19 cellular contexts compared by ENCODE assay signal in genomic region chr2:2107140-2107539, GRCh38.
DNase-seq lines count a peak whose midpoint lies in the region; ATAC-seq and TF ChIP-seq lines count a peak whose summit lies in the region.
"Had no signal": no experiment of that assay in that cellular context is flagged by ENCODE, and none has a peak within 500 bp of the region (broad histone marks: within the 10 kb centered on the region; RNA-seq: fewer than 3 reads in every experiment).

No MANE protein-coding gene starts in this region.

- TF ChIP-seq CTCF in heart right ventricle (IDR thresholded peaks at IDR 0.05) (no peak), H9 (conservative IDR thresholded peaks at IDR 0.05) (no peak)

- no peak overlapping the region for H4K8ac ChIP-seq in H9 (replicated peaks; ENCODE audit: insufficient read length, low read depth, low read length)

- peaks cover 2% of the 10 kb centered on the region; the same call in 1 of the 2 replicates for H3K27me3 Mint-ChIP-seq in H9 (ENCODE audit: low read depth)

- 33 to 37% methylated on average over 9 of the region's 9 CpGs for WGBS in heart right ventricle, 2 donors
- WGBS in H9 (ENCODE audit: extremely low coverage, insufficient read length, low lambda C conversion rate), result no CpG with 5 or more reads among the region's 9 CpGs

- H2BK120ac ChIP-seq in H9 (ENCODE audit: low read depth, low read length, poor library complexity, severe bottlenecking), result no peak overlapping the region

- no peak overlapping the region for H2AFZ ChIP-seq in H9 (ENCODE audit: low read length)

- no peak overlapping the region for H2BK12ac ChIP-seq in H9 (ENCODE audit: insufficient read length, low read depth, low read length)

- no peak overlapping the region; the same call in 1 of the 2 replicates for H3K14ac ChIP-seq in H9 (ENCODE audit: insufficient read depth, low read length)

- H3K36me3 ChIP-seq in BLaER1, result no peaks in the 10 kb centered on the region
- H3K36me3 ChIP-seq in heart right ventricle, result no peaks in the 10 kb centered on the region
- H3K36me3 ChIP-seq: tibial nerve had no signal

- no peaks in the 10 kb centered on the region for H3K23me2 ChIP-seq in H9 (ENCODE audit: insufficient read length, low read depth, low read length, poor library complexity, severe bottlenecking)

- H2BK15ac ChIP-seq in H9 (ENCODE audit: low read depth, low read length), result no peak overlapping the region

- H3K4me1 Mint-ChIP-seq in H9, result peaks cover 0 to 4% of the 10 kb centered on the region in 2 experiments; a peak in 1 of 4 replicates
- H3K4me1 Mint-ChIP-seq: activated naive CD8-positive, alpha-beta T cell treated with anti-CD3 and anti-CD28 coated beads for 36 hours had no signal

- peak; percentile 58 to 85 (median 79) for ATAC-seq in heart right ventricle
- ATAC-seq: body of pancreas; psoas muscle; stimulated activated naive CD8-positive, alpha-beta T cell treated with anti-CD3 and anti-CD28 coated beads, Interleukin-15, Interleukin-2, amounts not matched to agents 100 U/mL and 50 U/mL, for 24 hours had no signal

- no peak overlapping the region for H3K4ac ChIP-seq in H9 (ENCODE audit: low read depth, low read length)

- H3K56ac ChIP-seq in H9 (ENCODE audit: insufficient read length, low read depth, low read length), result no peak overlapping the region

- H3K4me1 ChIP-seq in BLaER1 (peaks cover 42% of the 10 kb centered on the region), heart right ventricle (peaks cover 0 to 30% (median 13%) of the 10 kb centered on the region in 9 donors), H9 (ENCODE audit: insufficient read depth, low read length) (no peaks in the 10 kb centered on the region)
- H3K4me1 ChIP-seq: body of pancreas, Caco-2, psoas muscle, tibial nerve had no signal

- H3K9me3 ChIP-seq in BLaER1 (no peaks in the 10 kb centered on the region), heart right ventricle (no peaks in the 10 kb centered on the region), H9 (ENCODE audit: control insufficient read depth, low read depth, low read length) (no peaks in the 10 kb centered on the region)
- H3K9me3 ChIP-seq: body of pancreas, Caco-2, psoas muscle, tibial nerve had no signal

- no peak overlapping the region for H3K9ac ChIP-seq in BLaER1
- no peak overlapping the region for H3K9ac ChIP-seq in H9 (ENCODE audit: extremely low read depth, insufficient read length, low read length)

- H3K18ac ChIP-seq in H9 (ENCODE audit: insufficient read length, low read depth, low read length), result no peak overlapping the region

- no peak overlapping the region for H3T11ph ChIP-seq in H9 (ENCODE audit: low read length)

- no peaks in the 10 kb centered on the region for H3K79me2 ChIP-seq in H9 (ENCODE audit: insufficient read depth, low read length)

- H4K20me1 ChIP-seq in BLaER1 (no peaks in the 10 kb centered on the region), H9 (ENCODE audit: control insufficient read depth, insufficient read depth, insufficient read length) (no peaks in the 10 kb centered on the region)

- no peak overlapping the region; a peak in 1 of 7 replicates for H3K27ac Mint-ChIP-seq in H9
- H3K27ac Mint-ChIP-seq: activated naive CD8-positive, alpha-beta T cell treated with anti-CD3 and anti-CD28 coated beads for 36 hours; T-helper 1 cell treated with Interleukin-12 subunit alpha and Interleukin-12 subunit beta and Interleukin-4 antibody, amounts not matched to agents 30 μg/mL and 1 μg/mL, for 36 hours had no signal

- H2BK20ac ChIP-seq in H9 (ENCODE audit: low read depth, low read length, poor library complexity, severe bottlenecking), result no peak overlapping the region

- H3K36me3 Mint-ChIP-seq in H9 (ENCODE audit: insufficient read depth in 1 of 3, low read depth in 3 of 3), result no peaks in the 10 kb centered on the region
- H3K36me3 Mint-ChIP-seq: activated naive CD8-positive, alpha-beta T cell treated with anti-CD3 and anti-CD28 coated beads for 36 hours had no signal

- no peak overlapping the region for H3K23ac ChIP-seq in H9 (ENCODE audit: insufficient read length, low read depth, low read length)

- DNase-seq in DMS153 treated with DMSO at 0.1 percent for 48 hours (lab: John Stamatoyannopoulos, UW; ENCODE audit: unreplicated experiment) (peak; percentile 42), NCI-H446 treated with DMSO at 0.1 percent for 48 hours (lab: John Stamatoyannopoulos, UW) (peak; percentile 79), heart right ventricle (peak; percentile 34 to 44), dermis blood vessel endothelial cell (no peak), H9 (no peak)
- no peak for DNase-seq in activated CD4-positive, CD25-positive, alpha-beta regulatory T cell treated with anti-CD3 and anti-CD28 coated beads, Interleukin-2, amount 50 U/mL, for 72 hours
- DNase-seq: activated CD4-positive, alpha-beta T cell treated with anti-CD3 and anti-CD28 coated beads for 48 hours; activated naive CD8-positive, alpha-beta T cell treated with anti-CD3 and anti-CD28 coated beads for 36 hours; body of pancreas; Caco-2; NCI-H748 treated with DMSO at 0.1 percent for 48 hours; OCI-M1; small intestine; stimulated activated CD4-positive, alpha-beta T cell treated with anti-CD3 and anti-CD28 coated beads, Interleukin-4, amount 100 ng/mL, for 1 hour; stimulated activated naive CD8-positive, alpha-beta T cell treated with anti-CD3 and anti-CD28 coated beads, Interleukin-15, Interleukin-2, amounts not matched to agents 100 U/mL and 50 U/mL, for 24 hours had no signal

- no peak overlapping the region for H2BK5ac ChIP-seq in H9 (ENCODE audit: insufficient read length, low read length)

- H2AK5ac ChIP-seq in H9 (ENCODE audit: insufficient read length, low read length), result no peak overlapping the region

- H3K27ac ChIP-seq in BLaER1 (no peak overlapping the region), heart right ventricle (peak overlapping the region in 2 of 10 donors; percentile 10 to 31), H9 (ENCODE audit: insufficient read length, low read depth, low read length) (no peak overlapping the region)
- H3K27ac ChIP-seq: body of pancreas, psoas muscle, tibial nerve had no signal

- intact Hi-C loops in heart right ventricle (cut with DNase I), result loop anchor here in 1 of 10 donors (10.0 kb wide), 1 partner anchor 212 kb away; no protein-coding TSS in a partner anchor

- no peak overlapping the region for H4K5ac ChIP-seq in H9 (ENCODE audit: insufficient read length, low read depth, low read length)

- H3K4me3 ChIP-seq in BLaER1, result no peak overlapping the region
- no peak overlapping the region for H3K4me3 ChIP-seq in heart right ventricle
- H3K4me3 ChIP-seq: body of pancreas, psoas muscle, tibial nerve had no signal

- H3K27me3 ChIP-seq in BLaER1, result no peaks in the 10 kb centered on the region
- H3K27me3 ChIP-seq in heart right ventricle, result peaks cover 0 to 21% (median 0%) of the 10 kb centered on the region in 7 donors
- no peaks in the 10 kb centered on the region for H3K27me3 ChIP-seq in H9 (ENCODE audit: insufficient read depth, low read length)
- H3K27me3 ChIP-seq: body of pancreas had no signal

- H3K4me2 ChIP-seq in BLaER1 (peak overlapping the region; percentile 47), H9 (ENCODE audit: insufficient read depth, insufficient read length, low read length) (no peak overlapping the region)

- no peak overlapping the region for H3K4me3 Mint-ChIP-seq in H9
- H3K4me3 Mint-ChIP-seq: activated naive CD8-positive, alpha-beta T cell treated with anti-CD3 and anti-CD28 coated beads for 36 hours; T-helper 1 cell treated with Interleukin-12 subunit alpha and Interleukin-12 subunit beta and Interleukin-4 antibody, amounts not matched to agents 30 μg/mL and 1 μg/mL, for 36 hours had no signal

- H4K91ac ChIP-seq in H9 (ENCODE audit: insufficient read length, low read depth, low read length), result no peak overlapping the region

- H3K79me1 ChIP-seq in H9 (ENCODE audit: insufficient read depth, low read depth, low read length, poor library complexity, severe bottlenecking), result no peaks in the 10 kb centered on the region

- no peaks in the 10 kb centered on the region for H3K9me3 Mint-ChIP-seq in H9
- H3K9me3 Mint-ChIP-seq: activated naive CD8-positive, alpha-beta T cell treated with anti-CD3 and anti-CD28 coated beads for 36 hours; T-helper 1 cell treated with Interleukin-12 subunit alpha and Interleukin-12 subunit beta and Interleukin-4 antibody, amounts not matched to agents 30 μg/mL and 1 μg/mL, for 36 hours had no signal

Comparison
In these comparisons a context has a peak if more than half of its experiments do, and no peak if none do; other contexts are left out.
1. DNase-seq: peak in DMS153 treated with DMSO at 0.1 percent for 48 hours (single experiment), NCI-H446 treated with DMSO at 0.1 percent for 48 hours (single experiment) and heart right ventricle (2 of 2); none in dermis blood vessel endothelial cell (single experiment), H9 (single experiment) and activated CD4-positive, CD25-positive, alpha-beta regulatory T cell treated with anti-CD3 and anti-CD28 coated beads, Interleukin-2, amount 50 U/mL, for 72 hours (single experiment).